ENCODE assay signal across 8 cellular contexts in the genomic region with DNA sequence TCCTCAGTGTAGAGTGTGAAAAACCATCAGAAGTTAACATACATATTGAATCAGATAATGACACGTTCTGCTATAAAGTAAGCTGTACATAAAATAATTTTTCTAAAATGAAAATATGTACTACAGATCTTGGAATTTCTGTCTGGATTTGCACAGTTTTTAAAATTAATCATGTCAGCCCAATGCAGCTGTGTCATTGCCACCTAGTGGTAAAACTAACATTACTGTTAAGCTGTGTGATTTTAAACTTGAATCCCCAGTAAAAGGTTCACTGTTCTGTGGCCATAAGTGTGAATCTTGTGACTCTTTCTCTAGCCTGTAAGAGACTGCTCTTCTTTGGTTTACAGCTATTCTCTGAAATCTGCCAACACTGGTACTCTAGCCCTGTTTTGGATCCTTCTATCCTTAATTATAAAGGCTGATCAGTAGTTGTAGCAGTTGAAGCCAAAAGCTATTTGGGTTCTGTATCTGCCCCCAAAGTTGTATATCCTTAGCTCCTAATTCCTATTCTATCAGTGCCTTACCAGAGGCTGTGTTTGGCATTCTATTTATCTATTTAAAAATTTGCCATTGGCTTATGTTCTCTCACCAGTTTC. TPM values are rescaled to one million over a fixed set of nuclear protein-coding genes. Genes with fewer than 3 reads are reported as not detected.
A peak's percentile ranks its signal among the peaks of the same experiment; 100 is the strongest.
DNase-seq lines count a peak whose midpoint lies in the region; ATAC-seq, FAIRE-seq and TF ChIP-seq lines count a peak whose summit lies in the region.

No MANE protein-coding gene starts in this region.

- ATAC-seq in natural killer cell (peak in 2 of 3 donors; percentile 10 to 34), GM12878 (peak; percentile 9; the same call in 1 of the 3 replicates), left lung (no peak), HG02763 (IDR thresholded peaks at IDR 0.05; ENCODE audit: unreplicated experiment) (no peak)
- no peak for ATAC-seq in natural killer cell treated with Interleukin-12 subunit alpha and Interleukin-12 subunit beta and Interleukin-15 and Interleukin-18, amount 100 ng/mL, for 72 hours

- intact Hi-C loops in natural killer cell (cut with micrococcal nuclease) (loop anchor here (2.0 kb wide), 2 partner anchors 339 to 557 kb away; no protein-coding TSS in a partner anchor), GM12878 (cut with micrococcal nuclease; ENCODE audit: unreplicated experiment) (loop anchor here (1.0 to 5.0 kb wide), 4 partner anchors 207 to 545 kb away; no protein-coding TSS in a partner anchor), left lung (cut with DNase I) (loop anchor here in 1 of 2 donors (10.0 kb wide), 1 partner anchor 559 kb away; no protein-coding TSS in a partner anchor)
- intact Hi-C loops in activated T-helper 1 cell treated with anti-CD3 and anti-CD28 coated beads, Interleukin-12 subunit alpha, Interleukin-12 subunit beta, Interleukin-2, Interleukin-4 antibody, amounts not matched to agents 30 ng/mL and 10 ng/mL and 1 ng/mL, durations not matched to agents 14 hours and 24 hours and 36 hours (cut with micrococcal nuclease) = loop anchor here (1.0 to 2.0 kb wide), 4 partner anchors 33 to 558 kb away; no protein-coding TSS in a partner anchor

- H3K4me3 ChIP-seq in GM12878 (no peak overlapping the region), left lung (no peak overlapping the region)

- RAD21 ChIA-PET in GM12878 (lab: Charles Lee; ENCODE audit: unreplicated experiment) = interaction anchor here (0.7 to 3.6 kb wide), 33 partner anchors 10 to 1239 kb away, joined by 3 to 44 read pairs (median 5); a partner anchor contains a TSS

- H3K4me1 Mint-ChIP-seq in natural killer cell = peaks cover 21 to 27% of the 10 kb centered on the region in 2 donors
- H3K4me1 Mint-ChIP-seq in natural killer cell treated with Interleukin-12 subunit alpha and Interleukin-12 subunit beta and Interleukin-15 and Interleukin-18, amount 100 ng/mL, for 72 hours (ENCODE audit: low read depth in 2 of 2) = peaks cover 18 to 26% of the 10 kb centered on the region in 2 donors
- peaks cover 32% of the 10 kb centered on the region for H3K4me1 Mint-ChIP-seq in activated T-helper 1 cell treated with anti-CD3 and anti-CD28 coated beads, Interleukin-12 subunit alpha, Interleukin-12 subunit beta, Interleukin-2, Interleukin-4 antibody, amounts not matched to agents 30 ng/mL and 10 ng/mL and 1 ng/mL, durations not matched to agents 14 hours and 24 hours and 36 hours (ENCODE audit: low read depth)

- H3K4me1 ChIP-seq in GM12878 (ENCODE audit: control insufficient read depth, insufficient read depth, low read length) (no peaks in the 10 kb centered on the region), left lung (peaks cover 0 to 17% of the 10 kb centered on the region in 2 donors)

- no peak overlapping the region for H2AFZ ChIP-seq in GM12878 (ENCODE audit: control insufficient read depth, low read depth, low read length)

- H3K9ac ChIP-seq in GM12878 (ENCODE audit: control insufficient read depth, insufficient read depth, low read length) = no peak overlapping the region

- TF ChIP-seq EP300 in GM12878 (IDR thresholded peaks at IDR 0.05; ENCODE audit: borderline replicate concordance in 1 of 2, control insufficient read depth in 1 of 2, low read depth in 2 of 2, low read length in 2 of 2) = no peak

- 0% methylated on average over 1 of the region's 1 CpG for WGBS in GM12878 (ENCODE audit: insufficient coverage, insufficient replicate concordance, low lambda C conversion rate, missing lambda C conversion rate)

- TF ChIP-seq CTCF in natural killer cell (IDR thresholded peaks at IDR 0.05) (peak; percentile 79), GM12878 (IDR thresholded peaks at IDR 0.05 in 2 of 3, conservative IDR thresholded peaks at IDR 0.05 in 1 of 3; ENCODE audit: control insufficient read depth in 2 of 3, extremely low read depth in 1 of 3, insufficient read depth in 1 of 3, low read depth in 3 of 3, low read length in 3 of 3) (peak; percentile 65 to 80 (median 76); a peak in 5 of 6 replicates), left lung (IDR thresholded peaks at IDR 0.05) (peak; percentile 60 to 68)

- SMC1A ChIA-PET in GM12878 (lab: Charles Lee; ENCODE audit: uncharacterized antibody, unreplicated experiment) = interaction anchor here (0.7 to 4.0 kb wide), 60 partner anchors 9 to 1241 kb away, joined by 3 to 41 read pairs (median 4); a partner anchor contains a TSS

- in situ Hi-C loops in GM12878 (cut with MboI) = loop anchor here (5.0 kb wide), 3 partner anchors 342 to 557 kb away; no protein-coding TSS in a partner anchor

- POLR2A ChIA-PET in GM12878 (lab: Charles Lee) = interaction anchor here (0.5 to 1.0 kb wide), 3 partner anchors 50 to 603 kb away, joined by 3 to 5 read pairs (median 4); a partner anchor contains a TSS

- H3K79me2 ChIP-seq in GM12878 (ENCODE audit: control insufficient read depth, insufficient read depth, low read length) = peaks cover 34% of the 10 kb centered on the region

- no peak overlapping the region for H3K4me3 Mint-ChIP-seq in natural killer cell
- H3K4me3 Mint-ChIP-seq in natural killer cell treated with Interleukin-12 subunit alpha and Interleukin-12 subunit beta and Interleukin-15 and Interleukin-18, amount 100 ng/mL, for 72 hours = no peak overlapping the region
- H3K4me3 Mint-ChIP-seq in activated T-helper 1 cell treated with anti-CD3 and anti-CD28 coated beads, Interleukin-12 subunit alpha, Interleukin-12 subunit beta, Interleukin-2, Interleukin-4 antibody, amounts not matched to agents 30 ng/mL and 10 ng/mL and 1 ng/mL, durations not matched to agents 14 hours and 24 hours and 36 hours = no peak overlapping the region

- H3K27ac Mint-ChIP-seq in natural killer cell = no peak overlapping the region
- no peak overlapping the region for H3K27ac Mint-ChIP-seq in natural killer cell treated with Interleukin-12 subunit alpha and Interleukin-12 subunit beta and Interleukin-15 and Interleukin-18, amount 100 ng/mL, for 72 hours
- no peak overlapping the region for H3K27ac Mint-ChIP-seq in activated T-helper 1 cell treated with anti-CD3 and anti-CD28 coated beads, Interleukin-12 subunit alpha, Interleukin-12 subunit beta, Interleukin-2, Interleukin-4 antibody, amounts not matched to agents 30 ng/mL and 10 ng/mL and 1 ng/mL, durations not matched to agents 14 hours and 24 hours and 36 hours

- no peaks in the 10 kb centered on the region for H3K9me3 Mint-ChIP-seq in natural killer cell
- H3K9me3 Mint-ChIP-seq in natural killer cell treated with Interleukin-12 subunit alpha and Interleukin-12 subunit beta and Interleukin-15 and Interleukin-18, amount 100 ng/mL, for 72 hours = no peaks in the 10 kb centered on the region
- H3K9me3 Mint-ChIP-seq in activated T-helper 1 cell treated with anti-CD3 and anti-CD28 coated beads, Interleukin-12 subunit alpha, Interleukin-12 subunit beta, Interleukin-2, Interleukin-4 antibody, amounts not matched to agents 30 ng/mL and 10 ng/mL and 1 ng/mL, durations not matched to agents 14 hours and 24 hours and 36 hours = no peaks in the 10 kb centered on the region

- H3K27me3 Mint-ChIP-seq in natural killer cell (ENCODE audit: low read depth in 2 of 2) = no peaks in the 10 kb centered on the region
- H3K27me3 Mint-ChIP-seq in natural killer cell treated with Interleukin-12 subunit alpha and Interleukin-12 subunit beta and Interleukin-15 and Interleukin-18, amount 100 ng/mL, for 72 hours = no peaks in the 10 kb centered on the region
- H3K27me3 Mint-ChIP-seq in activated T-helper 1 cell treated with anti-CD3 and anti-CD28 coated beads, Interleukin-12 subunit alpha, Interleukin-12 subunit beta, Interleukin-2, Interleukin-4 antibody, amounts not matched to agents 30 ng/mL and 10 ng/mL and 1 ng/mL, durations not matched to agents 14 hours and 24 hours and 36 hours (ENCODE audit: insufficient read depth) = no peaks in the 10 kb centered on the region

- H3K36me3 Mint-ChIP-seq in natural killer cell = no peaks in the 10 kb centered on the region
- H3K36me3 Mint-ChIP-seq in natural killer cell treated with Interleukin-12 subunit alpha and Interleukin-12 subunit beta and Interleukin-15 and Interleukin-18, amount 100 ng/mL, for 72 hours = peaks cover 6% of the 10 kb centered on the region
- peaks cover 12% of the 10 kb centered on the region for H3K36me3 Mint-ChIP-seq in activated T-helper 1 cell treated with anti-CD3 and anti-CD28 coated beads, Interleukin-12 subunit alpha, Interleukin-12 subunit beta, Interleukin-2, Interleukin-4 antibody, amounts not matched to agents 30 ng/mL and 10 ng/mL and 1 ng/mL, durations not matched to agents 14 hours and 24 hours and 36 hours (ENCODE audit: low read depth)

- FAIRE-seq in GM12878 (lab: Jason Lieb, UNC) = peak; percentile 59

- no TSS peak for BruUV-seq in GM12878 (replicated peaks; lab: Mats Ljungman, UMichigan)

- no peak overlapping the region for H3K4me2 ChIP-seq in GM12878 (ENCODE audit: control insufficient read depth, insufficient read depth)

- H3K27ac ChIP-seq in GM12878 (ENCODE audit: control insufficient read depth, insufficient read depth) (no peak overlapping the region), left lung (no peak overlapping the region)

- H3K27me3 ChIP-seq in GM12878 (replicated peaks in 1 of 2; ENCODE audit: control insufficient read depth in 2 of 2, insufficient read depth in 2 of 2, low read length in 1 of 2) (no peaks in the 10 kb centered on the region), left lung (no peaks in the 10 kb centered on the region)

- peak; percentile 84 for TF ChIP-seq RAD21 in GM12878 (IDR thresholded peaks at IDR 0.05; ENCODE audit: insufficient read depth, low read depth, low read length)

- CTCF ChIA-PET in GM12878 (lab: Yijun Ruan, JAX) = interaction anchor here (0.6 to 5.4 kb wide), 74 partner anchors 9 to 1242 kb away, joined by 3 to 101 read pairs (median 4); a partner anchor contains a TSS

- DNase-seq in natural killer cell (no peak), NCI-H1092 treated with DMSO at 0.1 percent for 48 hours (lab: John Stamatoyannopoulos, UW) (peak; percentile 24), GM12878 (ENCODE audit: low read depth, low spot score) (peak; percentile 27), left lung (no peak)
- no peak for DNase-seq in natural killer cell treated with Interleukin-12 subunit alpha and Interleukin-12 subunit beta and Interleukin-15 and Interleukin-18, amount 100 ng/mL, for 72 hours (ENCODE audit: low spot score)
- DNase-seq in activated T-cell treated with anti-CD3 and anti-CD28 coated beads, Interleukin-2, amount 50 U/mL, for 1 hour = no peak
- no peak for DNase-seq in activated T-helper 1 cell treated with anti-CD3 and anti-CD28 coated beads, Interleukin-12 subunit alpha, Interleukin-12 subunit beta, Interleukin-2, Interleukin-4 antibody, amounts not matched to agents 30 ng/mL and 10 ng/mL and 1 ng/mL, durations not matched to agents 14 hours and 24 hours and 36 hours (ENCODE audit: low spot score)

- H3K9me3 ChIP-seq in GM12878 (replicated peaks; ENCODE audit: control insufficient read depth, insufficient read depth, low read length) (no peaks in the 10 kb centered on the region), left lung (no peaks in the 10 kb centered on the region)

- H4K20me1 ChIP-seq in GM12878 (ENCODE audit: control insufficient read depth, insufficient read depth) = no peaks in the 10 kb centered on the region

- no peak for TF ChIP-seq POLR2A in GM12878 (IDR thresholded peaks at IDR 0.05; ENCODE audit: low read depth, low read length)

- H3K36me3 ChIP-seq in GM12878 (ENCODE audit: control insufficient read depth in 2 of 2, insufficient read depth in 2 of 2, low read length in 1 of 2) = no peaks in the 10 kb centered on the region
- H3K36me3 ChIP-seq in left lung = no peaks in the 10 kb centered on the region

RNA-seq across cellular contexts. Expression of a gene that starts 4.0 kb away (rescaled TPM):
- total RNA-seq in natural killer cell = 1 to 10 TPM; 4.5 to 6.1 (median 5.5) TPM
- 1 to 10 TPM; 8.8 to 9.4 TPM for total RNA-seq in natural killer cell treated with Interleukin-12 subunit alpha and Interleukin-12 subunit beta and Interleukin-15 and Interleukin-18, amount 100 ng/mL, for 72 hours
- total RNA-seq in GM12878 (2013; cell fraction: nucleolus; rRNA removed) = 10.9 and 13.3 TPM in 2 replicates
- 3.8 and 6.3 TPM in 2 replicates for total RNA-seq in GM12878 (2014; rRNA removed)
- total RNA-seq in GM12878 (2014; rRNA removed; fragmentation: Illumina TruSeq; extraction: Trizol) = 11.1 and 11.7 TPM in 2 replicates
- total RNA-seq in GM12878 (2021) = 8.4 and 8.6 TPM in 2 replicates
- 3.1 TPM for polyA plus RNA-seq in GM12878 (2011; ENCODE audit: low read depth)
- polyA plus RNA-seq in GM12878 (2011; rRNA removed) = 11.3 and 20.1 TPM in 2 replicates
- polyA plus RNA-seq in GM12878 (2011; cell fraction: cytosol; rRNA removed) = 2.7 and 3.0 TPM in 2 replicates
- 10.2 and 11.2 TPM in 2 replicates for polyA plus RNA-seq in GM12878 (2011; cell fraction: nucleus; rRNA removed)
- polyA plus RNA-seq in GM12878 (2012) = 4.4 and 9.8 TPM in 2 replicates
- 12.4 and 16.3 TPM in 2 replicates for polyA plus RNA-seq in GM12878 (2014; fragmentation: Illumina TruSeq; extraction: Trizol)
- 1 to 10 TPM; 4.6 to 4.8 TPM for polyA plus RNA-seq in GM12878 (2014; fragmentation: Nextera tagmentation; extraction: Ambion mirVana)
- 7.4 and 8.9 TPM in 2 replicates for polyA plus RNA-seq in GM12878 (2014; rRNA removed)
- 1 to 10 TPM; 7.8 to 8.4 TPM for polyA plus RNA-seq in GM12878 (2016; fragmentation: Nextera tagmentation; extraction: Ambion mirVana)
- 4.2 and 6.8 TPM in 2 replicates for polyA minus RNA-seq in GM12878 (2011; rRNA and poly(A)+ RNA removed)
- polyA minus RNA-seq in GM12878 (2011; cell fraction: cytosol; rRNA and poly(A)+ RNA removed) = 2.2 and 2.7 TPM in 2 replicates
- polyA minus RNA-seq in GM12878 (2011; cell fraction: nucleus; rRNA and poly(A)+ RNA removed) = 5.2 and 5.3 TPM in 2 replicates
- 10 to 100 TPM; 10.4 to 13.0 TPM for total RNA-seq in left lung
- total RNA-seq in activated T-helper 1 cell treated with anti-CD3 and anti-CD28 coated beads, Interleukin-12 subunit alpha, Interleukin-12 subunit beta, Interleukin-2, Interleukin-4 antibody, amounts not matched to agents 30 ng/mL and 10 ng/mL and 1 ng/mL, durations not matched to agents 14 hours and 24 hours and 36 hours = 9.6 and 10.2 TPM in 2 replicates

RNA-seq across cellular contexts. Expression of a gene that starts 4.1 kb away (rescaled TPM):
- total RNA-seq in natural killer cell (10 to 100 TPM; 36.2 to 42.1 (median 38.0) TPM), GM12878 (2014; rRNA removed) (15.2 and 19.9 TPM in 2 replicates), GM12878 (2014; rRNA removed; fragmentation: Illumina TruSeq; extraction: Trizol) (31.7 and 35.7 TPM in 2 replicates), GM12878 (2021) (20.6 and 21.4 TPM in 2 replicates), left lung (10 to 100 TPM; 18.1 to 27.7 TPM)
- 10 to 100 TPM; 29.1 to 51.7 TPM for total RNA-seq in natural killer cell treated with Interleukin-12 subunit alpha and Interleukin-12 subunit beta and Interleukin-15 and Interleukin-18, amount 100 ng/mL, for 72 hours
- 104 and 112 TPM in 2 replicates for total RNA-seq in GM12878 (2013; cell fraction: nucleolus; rRNA removed)
- polyA plus RNA-seq in GM12878 (2011; ENCODE audit: low read depth) = 12.0 TPM
- polyA plus RNA-seq in GM12878 (2011; rRNA removed) (30.7 and 58.6 TPM in 2 replicates), GM12878 (2014; fragmentation: Illumina TruSeq; extraction: Trizol) (62.4 and 72.7 TPM in 2 replicates), GM12878 (2014; fragmentation: Nextera tagmentation; extraction: Ambion mirVana) (10 to 100 TPM; 24.5 to 24.7 TPM), GM12878 (2014; rRNA removed) (25.7 and 26.9 TPM in 2 replicates), GM12878 (2016; fragmentation: Nextera tagmentation; extraction: Ambion mirVana) (10 to 100 TPM; 31.0 to 32.0 TPM)
- polyA plus RNA-seq in GM12878 (2011; cell fraction: cytosol; rRNA removed) = 5.3 and 5.9 TPM in 2 replicates
- 41.7 and 54.9 TPM in 2 replicates for polyA plus RNA-seq in GM12878 (2011; cell fraction: nucleus; rRNA removed)
- polyA plus RNA-seq in GM12878 (2012) = 22.0 and 27.9 TPM in 2 replicates
- polyA minus RNA-seq in GM12878 (2011; rRNA and poly(A)+ RNA removed) = 13.8 and 13.9 TPM in 2 replicates
- 4.8 and 5.6 TPM in 2 replicates for polyA minus RNA-seq in GM12878 (2011; cell fraction: cytosol; rRNA and poly(A)+ RNA removed)
- polyA minus RNA-seq in GM12878 (2011; cell fraction: nucleus; rRNA and poly(A)+ RNA removed) = 31.8 and 55.0 TPM in 2 replicates
- total RNA-seq in activated T-helper 1 cell treated with anti-CD3 and anti-CD28 coated beads, Interleukin-12 subunit alpha, Interleukin-12 subunit beta, Interleukin-2, Interleukin-4 antibody, amounts not matched to agents 30 ng/mL and 10 ng/mL and 1 ng/mL, durations not matched to agents 14 hours and 24 hours and 36 hours = 28.5 and 29.9 TPM in 2 replicates

RNA-seq across cellular contexts. Expression of a gene that starts 50.9 kb away (rescaled TPM):
- total RNA-seq in natural killer cell = 10 to 100 TPM; 14.2 to 20.5 (median 16.1) TPM
- 10 to 100 TPM; 15.9 to 21.9 TPM for total RNA-seq in natural killer cell treated with Interleukin-12 subunit alpha and Interleukin-12 subunit beta and Interleukin-15 and Interleukin-18, amount 100 ng/mL, for 72 hours
- 40.1 and 41.3 TPM in 2 replicates for total RNA-seq in GM12878 (2013; cell fraction: nucleolus; rRNA removed)
- total RNA-seq in GM12878 (2014; rRNA removed) = 15.0 and 16.0 TPM in 2 replicates
- 11.4 and 12.6 TPM in 2 replicates for total RNA-seq in GM12878 (2014; rRNA removed; fragmentation: Illumina TruSeq; extraction: Trizol)
- 12.7 and 13.3 TPM in 2 replicates for total RNA-seq in GM12878 (2021)
- polyA plus RNA-seq in GM12878 (2011; ENCODE audit: low read depth) = 3.6 TPM
- polyA plus RNA-seq in GM12878 (2011; rRNA removed) = 12.5 and 15.1 TPM in 2 replicates
- polyA plus RNA-seq in GM12878 (2011; cell fraction: cytosol; rRNA removed) = 15.6 and 18.7 TPM in 2 replicates
- polyA plus RNA-seq in GM12878 (2011; cell fraction: nucleus; rRNA removed) = 14.3 and 15.4 TPM in 2 replicates
- 4.3 and 6.8 TPM in 2 replicates for polyA plus RNA-seq in GM12878 (2012)
- polyA plus RNA-seq in GM12878 (2014; fragmentation: Illumina TruSeq; extraction: Trizol) = 14.1 and 14.8 TPM in 2 replicates
- polyA plus RNA-seq in GM12878 (2014; fragmentation: Nextera tagmentation; extraction: Ambion mirVana) = 1 to 10 TPM; 2.5 to 2.6 TPM
- 12.7 and 13.2 TPM in 2 replicates for polyA plus RNA-seq in GM12878 (2014; rRNA removed)
- polyA plus RNA-seq in GM12878 (2016; fragmentation: Nextera tagmentation; extraction: Ambion mirVana) = 1 to 10 TPM; 6.8 to 7.5 TPM
- 40.1 and 42.2 TPM in 2 replicates for polyA minus RNA-seq in GM12878 (2011; rRNA and poly(A)+ RNA removed)
- polyA minus RNA-seq in GM12878 (2011; cell fraction: cytosol; rRNA and poly(A)+ RNA removed) = 13.3 and 17.5 TPM in 2 replicates
- polyA minus RNA-seq in GM12878 (2011; cell fraction: nucleus; rRNA and poly(A)+ RNA removed) = 32.0 and 54.5 TPM in 2 replicates
- 10 to 100 TPM; 18.7 to 24.7 TPM for total RNA-seq in left lung
- 10.0 and 10.1 TPM in 2 replicates for total RNA-seq in activated T-helper 1 cell treated with anti-CD3 and anti-CD28 coated beads, Interleukin-12 subunit alpha, Interleukin-12 subunit beta, Interleukin-2, Interleukin-4 antibody, amounts not matched to agents 30 ng/mL and 10 ng/mL and 1 ng/mL, durations not matched to agents 14 hours and 24 hours and 36 hours

Comparison
In these comparisons a context has a peak if more than half of its experiments do, and no peak if none do; other contexts are left out.
1. ATAC-seq: peak in natural killer cell (2 of 3) and GM12878 (single experiment); none in natural killer cell treated with Interleukin-12 subunit alpha and Interleukin-12 subunit beta and Interleukin-15 and Interleukin-18, amount 100 ng/mL, for 72 hours (0 of 2), left lung (single experiment) and HG02763 (single experiment).
2. DNase-seq: peak in NCI-H1092 treated with DMSO at 0.1 percent for 48 hours (single experiment) and GM12878 (single experiment); none in natural killer cell (single experiment), natural killer cell treated with Interleukin-12 subunit alpha and Interleukin-12 subunit beta and Interleukin-15 and Interleukin-18, amount 100 ng/mL, for 72 hours (single experiment), left lung (0 of 2), activated T-cell treated with anti-CD3 and anti-CD28 coated beads, Interleukin-2, amount 50 U/mL, for 1 hour (single experiment) and activated T-helper 1 cell treated with anti-CD3 and anti-CD28 coated beads, Interleukin-12 subunit alpha, Interleukin-12 subunit beta, Interleukin-2, Interleukin-4 antibody, amounts not matched to agents 30 ng/mL and 10 ng/mL and 1 ng/mL, durations not matched to agents 14 hours and 24 hours and 36 hours (single experiment).
3. Peak in every context shown above with its lines, with median percentiles within 50 percentile points of each other: CTCF ChIP-seq.